ENCODE assay signal across 11 cellular contexts in genomic region chr1:156894001-156894400, GRCh38. TPM values are rescaled to one million over a fixed set of nuclear protein-coding genes. Genes with fewer than 3 reads are reported as not detected.
DNase-seq lines count a peak whose midpoint lies in the region; ATAC-seq and TF ChIP-seq lines count a peak whose summit lies in the region.
"Had no signal": no experiment of that assay in that cellular context is flagged by ENCODE, and none has a peak within 500 bp of the region (broad histone marks: within the 10 kb centered on the region; RNA-seq: fewer than 3 reads in every experiment).

No MANE protein-coding gene starts in this region.

- CTCF ChIA-PET in CD8-positive, alpha-beta T cell (lab: Charles Lee), result interaction anchor here (1.2 to 6.5 kb wide), 3 partner anchors 55 to 96 kb away, joined by 3 to 74 read pairs (median 5); no protein-coding TSS in a partner anchor

- no peak for DNase-seq in CD8-positive, alpha-beta T cell
- DNase-seq in ascending aorta (ENCODE audit: low spot score in 2 of 2), result no peak
- no peak for DNase-seq in hepatocyte (ENCODE audit: low spot score)
- no peak for DNase-seq in retinal pigment epithelial cell (ENCODE audit: low read depth)
- DNase-seq in D341Med (ENCODE audit: low spot score), result no peak
- no peak for DNase-seq in inferior parietal cortex (ENCODE audit: extremely low spot score)
- no peak for DNase-seq in mesenteric fat pad (ENCODE audit: low spot score)
- DNase-seq: DMS153, SW 1271 had no signal

- H3K36me3 ChIP-seq in CD8-positive, alpha-beta T cell (ENCODE audit: insufficient read depth, low read length), result no peaks in the 10 kb centered on the region
- H3K36me3 ChIP-seq in ascending aorta (no peaks in the 10 kb centered on the region), hepatocyte (replicated peaks; ENCODE audit: insufficient read depth, low read depth) (no peaks in the 10 kb centered on the region)

- H3K9me2 ChIP-seq in hepatocyte (replicated peaks; ENCODE audit: insufficient read depth), result no peaks in the 10 kb centered on the region

- H3K4me1 ChIP-seq in CD8-positive, alpha-beta T cell (ENCODE audit: insufficient read depth, low read length), result peaks cover 14% of the 10 kb centered on the region
- H3K4me1 ChIP-seq in ascending aorta, result peaks cover 6 to 27% of the 10 kb centered on the region in 2 donors
- peaks cover 5% of the 10 kb centered on the region for H3K4me1 ChIP-seq in hepatocyte (ENCODE audit: insufficient read depth)

- peak overlapping the region; percentile 47 for H3K4me3 Mint-ChIP-seq in CD8-positive, alpha-beta T cell
- H3K4me3 Mint-ChIP-seq: dendritic cell treated with granulocyte-macrophage colony-stimulating factor and Interleukin-4, amounts not matched to agents 40 ng/mL and 50 ng/mL, for 4 days had no signal

- no peaks in the 10 kb centered on the region for H3K27me3 ChIP-seq in CD8-positive, alpha-beta T cell (ENCODE audit: insufficient read depth, low read length)
- H3K27me3 ChIP-seq in ascending aorta (no peaks in the 10 kb centered on the region), hepatocyte (peaks cover 29% of the 10 kb centered on the region)

- ATAC-seq in CD8-positive, alpha-beta T cell, result no peak
- ATAC-seq in GM18868 (IDR thresholded peaks at IDR 0.05; ENCODE audit: unreplicated experiment), result no peak

- no peaks in the 10 kb centered on the region for H3K9me3 Mint-ChIP-seq in CD8-positive, alpha-beta T cell
- H3K9me3 Mint-ChIP-seq: dendritic cell treated with granulocyte-macrophage colony-stimulating factor and Interleukin-4, amounts not matched to agents 40 ng/mL and 50 ng/mL, for 4 days had no signal

- H4K20me1 ChIP-seq in hepatocyte (ENCODE audit: insufficient read depth, poor library complexity, severe bottlenecking), result no peaks in the 10 kb centered on the region

- H3K36me3 Mint-ChIP-seq in CD8-positive, alpha-beta T cell, result no peaks in the 10 kb centered on the region

- peaks cover 15% of the 10 kb centered on the region for H3K4me1 Mint-ChIP-seq in CD8-positive, alpha-beta T cell (ENCODE audit: low read depth)

- H3K27ac ChIP-seq in CD8-positive, alpha-beta T cell (ENCODE audit: low read depth, low read length), result no peak overlapping the region
- H3K27ac ChIP-seq in ascending aorta (peak overlapping the region; percentile 92 to 94), hepatocyte (peak overlapping the region; percentile 76)

- no peak for TF ChIP-seq CTCF in CD8-positive, alpha-beta T cell (IDR thresholded peaks at IDR 0.05)
- no peak for TF ChIP-seq CTCF in ascending aorta (IDR thresholded peaks at IDR 0.05)
- no peak for TF ChIP-seq CTCF in hepatocyte (IDR thresholded peaks at IDR 0.05; ENCODE audit: poor library complexity)
- TF ChIP-seq CTCF in retinal pigment epithelial cell (conservative IDR thresholded peaks at IDR 0.05; ENCODE audit: low read depth, low read length), result no peak

- H2AFZ ChIP-seq in hepatocyte, result no peak overlapping the region

- H3K79me2 ChIP-seq in hepatocyte, result no peaks in the 10 kb centered on the region

- H3K27me3 Mint-ChIP-seq in CD8-positive, alpha-beta T cell (ENCODE audit: low read depth), result peaks cover 48% of the 10 kb centered on the region

- H3K4me3 ChIP-seq in CD8-positive, alpha-beta T cell (ENCODE audit: low read depth, low read length), result no peak overlapping the region
- H3K4me3 ChIP-seq in ascending aorta (peak overlapping the region; percentile 54 to 70), hepatocyte (no peak overlapping the region), retinal pigment epithelial cell (ENCODE audit: low read length) (peak overlapping the region; percentile 3)

- H3K9me3 ChIP-seq in CD8-positive, alpha-beta T cell (ENCODE audit: low read length), result no peaks in the 10 kb centered on the region
- no peaks in the 10 kb centered on the region for H3K9me3 ChIP-seq in ascending aorta
- no peaks in the 10 kb centered on the region for H3K9me3 ChIP-seq in hepatocyte (ENCODE audit: low read depth)

- no peak overlapping the region for H3K27ac Mint-ChIP-seq in CD8-positive, alpha-beta T cell
- H3K27ac Mint-ChIP-seq: dendritic cell treated with granulocyte-macrophage colony-stimulating factor and Interleukin-4, amounts not matched to agents 40 ng/mL and 50 ng/mL, for 4 days had no signal

- intact Hi-C loops in CD8-positive, alpha-beta T cell (cut with DNase I, micrococcal nuclease), result loop anchor here (5.0 to 10.0 kb wide), 3 partner anchors 57 to 261 kb away; no protein-coding TSS in a partner anchor
- intact Hi-C loops in ascending aorta (cut with DNase I), result loop anchor here (10.0 kb wide), 1 partner anchor 199 kb away; no protein-coding TSS in a partner anchor

- WGBS in hepatocyte (ENCODE audit: low lambda C conversion rate, missing lambda C conversion rate), result 27% methylated on average over 3 of the region's 5 CpGs

- H3K4me2 ChIP-seq in hepatocyte, result peak overlapping the region; percentile 84

- POLR2A ChIA-PET in CD8-positive, alpha-beta T cell (lab: Charles Lee), result no interaction called here

RNA-seq across cellular contexts. Expression of gene PEAR1, which starts 0.5 kb away (rescaled TPM):
- not detected for total RNA-seq in CD8-positive, alpha-beta T cell
- total RNA-seq in ascending aorta (39.8 TPM), hepatocyte (5.3 and 6.1 TPM in 2 replicates), mesenteric fat pad (17.7 TPM)
- 6.3 and 7.3 TPM in 2 replicates for polyA plus RNA-seq in hepatocyte

RNA-seq across cellular contexts. Expression of gene LRRC71, which starts 26.4 kb away (rescaled TPM):
- not detected for total RNA-seq in CD8-positive, alpha-beta T cell
- total RNA-seq in ascending aorta (not detected), hepatocyte (not detected in 2 replicates), mesenteric fat pad (0.32 TPM)
- not detected in 2 replicates for polyA plus RNA-seq in hepatocyte

RNA-seq across cellular contexts. Expression of gene NTRK1, which starts 33.3 kb away (rescaled TPM):
- total RNA-seq in CD8-positive, alpha-beta T cell, result 1 to 10 TPM; 1.5 to 1.7 TPM
- total RNA-seq in ascending aorta, result not detected
- total RNA-seq in hepatocyte, result 0.13 TPM in 1 of 2 replicates, not detected in the other
- polyA plus RNA-seq in hepatocyte, result not detected in 2 replicates
- 1.8 TPM for total RNA-seq in mesenteric fat pad

RNA-seq across cellular contexts. Expression of gene INSRR, which starts 35.1 kb away (rescaled TPM):
- under 1 TPM; 0.05 to 0.08 TPM for total RNA-seq in CD8-positive, alpha-beta T cell
- 2.9 TPM for total RNA-seq in ascending aorta
- total RNA-seq in hepatocyte, result not detected in 2 replicates
- polyA plus RNA-seq in hepatocyte, result not detected in 2 replicates
- 0.10 TPM for total RNA-seq in mesenteric fat pad

Comparison
In these comparisons a context has a peak if more than half of its experiments do, and no peak if none do; other contexts are left out.
1. H3K4me3 ChIP-seq: peak in ascending aorta (2 of 2) and retinal pigment epithelial cell (single experiment); none in CD8-positive, alpha-beta T cell (single experiment) and hepatocyte (single experiment).